22 cellular contexts compared by ENCODE assay signal in the genomic region with DNA sequence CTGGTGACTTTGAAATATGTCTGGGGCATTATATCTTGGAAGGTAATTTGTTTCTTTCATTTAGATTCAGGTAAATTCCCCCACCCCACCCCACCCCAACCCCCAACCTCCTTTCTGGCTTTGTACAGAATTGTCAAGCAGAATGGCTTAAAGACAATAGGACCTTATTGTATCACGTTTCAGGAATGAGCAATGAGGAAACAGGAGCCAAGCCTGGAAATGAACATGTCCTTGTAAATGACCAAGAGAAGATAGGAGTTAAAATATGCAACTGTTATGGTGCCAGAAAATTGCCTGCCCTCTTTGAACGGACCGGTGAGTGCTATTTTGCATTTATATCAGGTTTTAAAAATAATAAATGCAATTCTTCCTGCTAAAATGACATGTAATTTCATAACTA.
DNase-seq lines count a peak whose midpoint lies in the region; ATAC-seq and TF ChIP-seq lines count a peak whose summit lies in the region.
"Had no signal": no experiment of that assay in that cellular context is flagged by ENCODE, and none has a peak within 500 bp of the region (broad histone marks: within the 10 kb centered on the region; RNA-seq: fewer than 3 reads in every experiment).

No MANE protein-coding gene starts in this region.

- no peak for TF ChIP-seq CTCF in epithelial cell of esophagus (IDR thresholded peaks at IDR 0.05; ENCODE audit: insufficient read depth, low read depth, low read length, missing control alignments)
- no peak for TF ChIP-seq CTCF in stomach (IDR thresholded peaks at IDR 0.05)
- no peak for TF ChIP-seq CTCF in foreskin keratinocyte (conservative IDR thresholded peaks at IDR 0.05)

- DNase-seq in Right ventricle myocardium superior (no peak), Right ventricle myocardium inferior (ENCODE audit: missing footprints) (no peak), NCI-H774 (lab: John Stamatoyannopoulos, UW) (peak; percentile 3), epithelial cell of esophagus (ENCODE audit: low read depth) (peak; percentile 15), stomach (no peak), foreskin keratinocyte (no peak)
- DNase-seq: ACHN; activated CD4-positive, alpha-beta T cell treated with anti-CD3 and anti-CD28 coated beads for 36 hours; cortex of kidney; GM23248; mesenchymal stem cell; naive thymus-derived CD4-positive, alpha-beta T cell; NCI-H1694 treated with DMSO at 0.1 percent for 48 hours; NCI-H524 treated with DMSO at 0.1 percent for 48 hours; OCI-M1; SIG-M5; sigmoid colon had no signal

- TF ChIP-seq POLR2A in stomach (IDR thresholded peaks at IDR 0.05) (no peak), GM18505 (IDR thresholded peaks at IDR 0.05; ENCODE audit: borderline replicate concordance, extremely low read depth, insufficient read depth, insufficient read length) (no peak)

- H3K4me1 ChIP-seq in stomach (peaks cover 4 to 37% (median 19%) of the 10 kb centered on the region in 4 donors), foreskin keratinocyte (no peaks in the 10 kb centered on the region)

- WGBS in stomach, 5 donors = 13 to 28% (median 20%) methylated on average over 3 of the region's 3 CpGs

- H3K27me3 ChIP-seq in stomach = no peaks in the 10 kb centered on the region
- no peaks in the 10 kb centered on the region for H3K27me3 ChIP-seq in foreskin keratinocyte
- H3K27me3 ChIP-seq: gastroesophageal sphincter, sigmoid colon had no signal

- TF ChIP-seq EP300 in stomach (IDR thresholded peaks at IDR 0.05) = no peak

- H3K9me3 ChIP-seq in stomach = peaks cover 0 to 11% (median 7%) of the 10 kb centered on the region in 4 donors

- ATAC-seq in Right ventricle myocardium superior (ENCODE audit: poor library complexity) (peak; percentile 51), Right ventricle myocardium inferior (no peak), GM18873 (IDR thresholded peaks at IDR 0.05; ENCODE audit: low FRiP score, unreplicated experiment) (no peak), GM18505 (IDR thresholded peaks at IDR 0.05; ENCODE audit: unreplicated experiment) (no peak), foreskin keratinocyte (no peak)
- ATAC-seq: activated CD4-positive, alpha-beta T cell treated with anti-CD3 and anti-CD28 coated beads for 36 hours; gastroesophageal sphincter; naive thymus-derived CD4-positive, alpha-beta T cell; stimulated activated memory B cell treated with anti-CD40 and anti-IgM and Interleukin-4, amounts not matched to agents 10 μg/mL and 1 μg/mL and 100 μg/mL, for 72 hours had no signal

- intact Hi-C loops in Right ventricle myocardium superior (cut with DNase I) = no loop called here
- intact Hi-C loops in Right ventricle myocardium inferior (cut with DNase I) = no loop called here
- intact Hi-C loops in stomach (cut with DNase I; ENCODE audit: low total_unique reads) = no loop called here

- H3K27ac ChIP-seq in stomach = peak overlapping the region in 4 of 5 donors; percentile 34 to 65 (median 54)
- H3K27ac ChIP-seq in foreskin keratinocyte = no peak overlapping the region
- H3K27ac ChIP-seq: gastroesophageal sphincter, GM23248, sigmoid colon, thoracic aorta had no signal

- no peaks in the 10 kb centered on the region for H3K36me3 ChIP-seq in stomach
- H3K36me3 ChIP-seq: gastroesophageal sphincter, sigmoid colon, thoracic aorta had no signal

- no peak overlapping the region for H3K4me3 ChIP-seq in epithelial cell of esophagus (ENCODE audit: low read length)
- H3K4me3 ChIP-seq in stomach = no peak overlapping the region
- H3K4me3 ChIP-seq: gastroesophageal sphincter, GM23248, sigmoid colon, thoracic aorta had no signal

Comparison
In these comparisons a context has a peak if more than half of its experiments do, and no peak if none do; other contexts are left out.
1. DNase-seq: peak in NCI-H774 (single experiment) and epithelial cell of esophagus (single experiment); none in Right ventricle myocardium superior (single experiment), Right ventricle myocardium inferior (single experiment), stomach (single experiment) and foreskin keratinocyte (0 of 2).